In the genomic region with DNA sequence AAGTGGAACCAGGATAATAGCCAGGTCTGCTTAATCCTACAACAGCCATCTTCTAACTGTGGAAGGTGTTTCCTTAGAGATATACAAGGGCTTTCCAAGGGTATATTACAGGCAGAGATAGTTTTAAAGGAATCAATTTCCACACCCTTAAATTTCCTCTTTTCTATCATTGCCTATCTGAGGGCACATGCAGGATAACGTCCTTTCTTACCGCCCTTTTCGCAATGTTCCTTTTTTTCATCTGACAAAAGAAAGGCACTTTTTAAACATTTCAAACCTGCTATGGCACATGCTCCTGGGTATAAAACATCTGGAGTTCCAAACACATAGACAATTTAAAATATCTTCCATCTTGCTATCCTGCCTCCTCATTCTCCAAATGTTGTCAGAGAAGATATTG, we compare ENCODE assay signal across 19 cellular contexts.
"Had no signal": no experiment of that assay in that cellular context is flagged by ENCODE, and none has a peak within 500 bp of the region (broad histone marks: within the 10 kb centered on the region; RNA-seq: fewer than 3 reads in every experiment).

No MANE protein-coding gene starts in this region.

- H3K4me3 ChIP-seq: esophagus squamous epithelium, gastroesophageal sphincter, spleen, testis, tibial nerve, upper lobe of right lung, vagina had no signal

- H3K27me3 ChIP-seq: esophagus squamous epithelium, gastroesophageal sphincter, neutrophil, testis, tibial nerve, upper lobe of right lung, vagina had no signal

- DNase-seq: effector memory CD4-positive, alpha-beta T cell; esophagus squamous epithelium; glutamatergic neuron; islet precursor cell; mammary epithelial cell; naive thymus-derived CD4-positive, alpha-beta T cell; nephron progenitor cell; spleen; stimulated activated CD4-positive, alpha-beta T cell treated with anti-CD3 and anti-CD28 coated beads, Interleukin-2, amount 100 ng/mL, for 24 hours; stimulated activated CD4-positive, alpha-beta T cell treated with anti-CD3 and anti-CD28 coated beads, Interleukin-4, amount 100 ng/mL, for 4 hours; stimulated activated naive B cell treated with anti-CD40 and anti-IgM and Interleukin-4, amounts not matched to agents 10 μg/mL and 1 μg/mL and 100 μg/mL, for 72 hours; stimulated activated naive CD8-positive, alpha-beta T cell treated with anti-CD3 and anti-CD28 coated beads, Interleukin-15, amount 100 ng/mL, for 72 hours; testis; upper lobe of right lung had no signal

- H3K27ac ChIP-seq: epithelial cell of prostate, esophagus squamous epithelium, gastroesophageal sphincter, neutrophil, spleen, testis, tibial nerve, upper lobe of right lung, vagina had no signal
